Comparison of ENCODE assay signal across 17 cellular contexts in the genomic region with DNA sequence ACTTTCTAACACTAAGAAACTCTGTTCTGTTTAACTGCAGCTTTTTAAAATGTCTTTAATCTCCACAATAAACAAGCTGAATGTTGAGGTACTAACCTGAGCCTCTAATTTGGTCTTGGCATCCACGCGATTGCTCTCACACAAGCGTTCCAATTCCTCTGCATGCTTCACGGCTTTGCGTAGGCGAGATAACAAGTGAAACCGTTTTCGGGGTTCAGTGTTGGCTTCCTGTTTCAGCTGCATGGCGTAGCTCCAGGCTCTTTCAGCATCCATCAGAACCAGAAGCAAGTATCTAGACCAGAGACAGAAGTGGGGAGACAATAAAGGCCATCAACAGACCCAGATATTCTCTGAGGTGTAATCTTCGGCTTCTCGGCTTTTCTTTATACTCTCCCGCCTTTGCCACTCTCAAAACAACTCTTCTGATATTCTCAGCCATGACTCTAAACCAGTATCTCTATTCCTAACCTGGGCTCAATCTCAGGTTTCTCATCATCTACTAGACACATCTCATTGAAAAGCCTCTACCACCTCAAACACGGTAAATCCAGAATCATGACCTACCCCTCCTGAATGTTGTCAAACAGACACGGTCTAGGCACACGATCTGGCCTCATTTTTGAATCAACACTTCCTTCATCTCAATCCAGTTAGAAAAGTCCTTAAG. TPM values are rescaled to one million over a fixed set of nuclear protein-coding genes. Genes with fewer than 3 reads are reported as not detected.
DNase-seq lines count a peak whose midpoint lies in the region; ATAC-seq and TF ChIP-seq lines count a peak whose summit lies in the region.
"Had no signal": no experiment of that assay in that cellular context is flagged by ENCODE, and none has a peak within 500 bp of the region (broad histone marks: within the 10 kb centered on the region; RNA-seq: fewer than 3 reads in every experiment).

No MANE protein-coding gene starts in this region.

- H3K36me3 ChIP-seq in A673 (ENCODE audit: insufficient read depth, low read length, poor library complexity, severe bottlenecking), result peaks cover 76% of the 10 kb centered on the region
- H3K36me3 ChIP-seq in HEK293 (ENCODE audit: control insufficient read depth in 2 of 2, insufficient read depth in 1 of 2, low read length in 2 of 2), result peaks cover 91 to 94% of the 10 kb centered on the region in 2 experiments
- H3K36me3 ChIP-seq in BE2C, result peaks cover 73% of the 10 kb centered on the region

- peak overlapping the region; percentile 88 for H3K27ac Mint-ChIP-seq in activated CD4-positive, alpha-beta memory T cell treated with anti-CD3 and anti-CD28 coated beads, Interleukin-2, amount 10 ng/mL, durations not matched to agents 7 days and 5 days
- H3K27ac Mint-ChIP-seq in endothelial cell (ENCODE audit: unreplicated experiment), result no peak overlapping the region

- peaks cover 6% of the 10 kb centered on the region for H3K4me1 ChIP-seq in A673 (ENCODE audit: insufficient read depth, low read length, poor library complexity, severe bottlenecking)
- H3K4me1 ChIP-seq in HEK293 (ENCODE audit: control insufficient read depth, insufficient read depth, low read length), result no peaks in the 10 kb centered on the region
- no peaks in the 10 kb centered on the region for H3K4me1 ChIP-seq in BE2C

- H3K27ac ChIP-seq in A673 (ENCODE audit: low read depth, low read length, poor library complexity, severe bottlenecking), result no peak overlapping the region
- no peak overlapping the region for H3K27ac ChIP-seq in HEK293 (ENCODE audit: extremely low read depth, low read depth, low read length)
- H3K27ac ChIP-seq: neutrophil had no signal

- H3K36me3 Mint-ChIP-seq in activated CD4-positive, alpha-beta memory T cell treated with anti-CD3 and anti-CD28 coated beads, Interleukin-2, amount 10 ng/mL, durations not matched to agents 7 days and 5 days (ENCODE audit: low read depth), result peaks cover 74% of the 10 kb centered on the region
- H3K36me3 Mint-ChIP-seq in endothelial cell (ENCODE audit: low read depth, unreplicated experiment), result peaks cover 37% of the 10 kb centered on the region

- TF ChIP-seq CTCF in A673 (conservative IDR thresholded peaks at IDR 0.05; ENCODE audit: low read depth, low read length) (no peak), HEK293 (tag by site-specific recombination; IDR thresholded peaks at IDR 0.05) (no peak), endothelial cell (IDR thresholded peaks at IDR 0.05; ENCODE audit: unreplicated experiment) (no peak), BE2C (IDR thresholded peaks at IDR 0.05; ENCODE audit: low read depth, low read length) (no peak)

- no peaks in the 10 kb centered on the region for H3K9me3 ChIP-seq in A673 (ENCODE audit: low read depth, low read length, poor library complexity, severe bottlenecking)
- H3K9me3 ChIP-seq in HEK293 (ENCODE audit: control insufficient read depth, insufficient read depth, low read depth, low read length), result no peaks in the 10 kb centered on the region
- no peaks in the 10 kb centered on the region for H3K9me3 ChIP-seq in BE2C
- H3K9me3 ChIP-seq: heart right ventricle, neutrophil had no signal

- no peaks in the 10 kb centered on the region for H3K9me3 Mint-ChIP-seq in activated CD4-positive, alpha-beta memory T cell treated with anti-CD3 and anti-CD28 coated beads, Interleukin-2, amount 10 ng/mL, durations not matched to agents 7 days and 5 days
- no peaks in the 10 kb centered on the region for H3K9me3 Mint-ChIP-seq in endothelial cell (ENCODE audit: unreplicated experiment)

- CTCF ChIA-PET in A673 (lab: Charles Lee) (interaction anchor here (0.7 kb wide), 1 partner anchor 40 kb away, joined by 4 read pairs; no protein-coding TSS in a partner anchor), HEK293 (lab: Yijun Ruan, JAX) (interaction anchor here (0.7 to 3.7 kb wide), 8 partner anchors 13 to 726 kb away, joined by 3 to 20 read pairs (median 6); partner anchors contain the start of gene CDK3)
- CTCF ChIA-PET in activated CD4-positive, alpha-beta memory T cell treated with anti-CD3 and anti-CD28 coated beads, Interleukin-2, amount 10 ng/mL, durations not matched to agents 7 days and 5 days (lab: Charles Lee), result interaction anchor here (0.6 to 3.9 kb wide), 27 partner anchors 8 to 559 kb away, joined by 3 to 22 read pairs (median 4); partner anchors contain the start of gene SRP68

- intact Hi-C loops in A673 (cut with micrococcal nuclease; ENCODE audit: unreplicated experiment), result no loop called here

- ATAC-seq in GM21825 (IDR thresholded peaks at IDR 0.05; ENCODE audit: unreplicated experiment), result no peak
- no peak for ATAC-seq in HG02571 (IDR thresholded peaks at IDR 0.05; ENCODE audit: unreplicated experiment)
- ATAC-seq: heart right ventricle, left ventricle myocardium superior, SK-N-SH treated with all-trans-retinoic acid at 6 μM for 48 hours had no signal

- H3K4me3 Mint-ChIP-seq in activated CD4-positive, alpha-beta memory T cell treated with anti-CD3 and anti-CD28 coated beads, Interleukin-2, amount 10 ng/mL, durations not matched to agents 7 days and 5 days, result peak overlapping the region; percentile 60
- peak overlapping the region; percentile 37 for H3K4me3 Mint-ChIP-seq in endothelial cell (ENCODE audit: unreplicated experiment)

- no peak overlapping the region for H3K4me3 ChIP-seq in A673 (ENCODE audit: low read depth, low read length, poor library complexity, severe bottlenecking)
- no peak overlapping the region for H3K4me3 ChIP-seq in HEK293 (ENCODE audit: low read depth, low read length)
- H3K4me3 ChIP-seq in BE2C (ENCODE audit: low read depth, low read length), result no peak overlapping the region
- H3K4me3 ChIP-seq: heart right ventricle, skin epidermis had no signal

- no peaks in the 10 kb centered on the region for H3K27me3 Mint-ChIP-seq in activated CD4-positive, alpha-beta memory T cell treated with anti-CD3 and anti-CD28 coated beads, Interleukin-2, amount 10 ng/mL, durations not matched to agents 7 days and 5 days
- H3K27me3 Mint-ChIP-seq in endothelial cell (ENCODE audit: unreplicated experiment), result peaks cover 2% of the 10 kb centered on the region

- peaks cover 29% of the 10 kb centered on the region for H3K4me1 Mint-ChIP-seq in activated CD4-positive, alpha-beta memory T cell treated with anti-CD3 and anti-CD28 coated beads, Interleukin-2, amount 10 ng/mL, durations not matched to agents 7 days and 5 days
- no peaks in the 10 kb centered on the region for H3K4me1 Mint-ChIP-seq in endothelial cell (ENCODE audit: unreplicated experiment)

- DNase-seq in A673 (ENCODE audit: low spot score), result peak; percentile 48
- peak; percentile 64 for DNase-seq in activated CD4-positive, alpha-beta memory T cell treated with anti-CD3 and anti-CD28 coated beads, Interleukin-2, amount 10 ng/mL, durations not matched to agents 7 days and 5 days
- no peak for DNase-seq in endothelial cell (ENCODE audit: low spot score)
- DNase-seq in NCI-H1436 treated with DMSO at 0.1 percent for 48 hours (lab: John Stamatoyannopoulos, UW), result no peak
- DNase-seq in BE2C, result no peak
- DNase-seq: heart right ventricle, Karpas-422, left ventricle myocardium superior, NCI-H2029 had no signal

- H3K27me3 ChIP-seq in A673 (replicated peaks; ENCODE audit: insufficient read depth, low read depth, low read length, poor library complexity) (no peaks in the 10 kb centered on the region), BE2C (no peaks in the 10 kb centered on the region)
- H3K27me3 ChIP-seq: heart right ventricle, neutrophil had no signal

- no TSS peak for BruUV-seq in A673 (replicated peaks; lab: Mats Ljungman, UMichigan)

- POLR2A ChIA-PET in A673 (lab: Charles Lee; ENCODE audit: low non-redundant PET) (interaction anchor here (0.6 kb wide), 2 partner anchors 110 to 226 kb away, joined by 6 to 8 read pairs; no protein-coding TSS in a partner anchor), HEK293 (lab: Yijun Ruan, JAX) (interaction anchor here (0.7 to 1.5 kb wide), 4 partner anchors 8 to 201 kb away, joined by 4 to 15 read pairs (median 5); partner anchors contain the start of genes SRP68 and UBALD2)
- POLR2A ChIA-PET in activated CD4-positive, alpha-beta memory T cell treated with anti-CD3 and anti-CD28 coated beads, Interleukin-2, amount 10 ng/mL, durations not matched to agents 7 days and 5 days (lab: Charles Lee), result interaction anchor here (0.9 to 2.4 kb wide), 12 partner anchors 8 to 388 kb away, joined by 3 to 19 read pairs (median 4); partner anchors contain the start of genes EXOC7, PRPSAP1, SRP68 and UBALD2

RNA-seq across cellular contexts. Expression of gene SRP68, which starts 8.3 kb away (rescaled TPM):
- total RNA-seq in A673 (2021) (96.4 and 101 TPM in 2 replicates), endothelial cell (ENCODE audit: unreplicated experiment) (62.6 TPM)
- 10 to 100 TPM; 92.8 to 94.6 TPM for total RNA-seq in activated CD4-positive, alpha-beta memory T cell treated with anti-CD3 and anti-CD28 coated beads, Interleukin-2, amount 10 ng/mL, durations not matched to agents 7 days and 5 days
- 186 TPM for polyA plus RNA-seq in BE2C (2012; ENCODE audit: insufficient read depth, insufficient read length, low read depth)

RNA-seq across cellular contexts. Expression of gene GALR2, which starts 10.6 kb away (rescaled TPM):
- not detected in 2 replicates for total RNA-seq in A673 (2021)
- under 1 TPM; 0.38 to 0.40 TPM for total RNA-seq in activated CD4-positive, alpha-beta memory T cell treated with anti-CD3 and anti-CD28 coated beads, Interleukin-2, amount 10 ng/mL, durations not matched to agents 7 days and 5 days
- not detected for total RNA-seq in endothelial cell (ENCODE audit: unreplicated experiment)
- 3.8 TPM for polyA plus RNA-seq in BE2C (2012; ENCODE audit: insufficient read depth, insufficient read length, low read depth)
- total RNA-seq: cardiac septum, heart right ventricle, left ventricle myocardium superior had no signal

RNA-seq across cellular contexts. Expression of gene ZACN, which starts 15.0 kb away (rescaled TPM):
- total RNA-seq in A673 (2021), result not detected in 2 replicates
- under 1 TPM; 0.48 TPM for total RNA-seq in activated CD4-positive, alpha-beta memory T cell treated with anti-CD3 and anti-CD28 coated beads, Interleukin-2, amount 10 ng/mL, durations not matched to agents 7 days and 5 days
- not detected for total RNA-seq in endothelial cell (ENCODE audit: unreplicated experiment)
- polyA plus RNA-seq in BE2C (2012; ENCODE audit: insufficient read depth, insufficient read length, low read depth), result 18.8 TPM
- total RNA-seq: cardiac septum, epithelial cell of proximal tubule, heart right ventricle, left ventricle myocardium superior had no signal

RNA-seq across cellular contexts. Expression of gene EVPL, which starts 36.9 kb away (rescaled TPM):
- total RNA-seq in A673 (2021), result 0.15 and 0.21 TPM in 2 replicates
- not detected for total RNA-seq in activated CD4-positive, alpha-beta memory T cell treated with anti-CD3 and anti-CD28 coated beads, Interleukin-2, amount 10 ng/mL, durations not matched to agents 7 days and 5 days
- total RNA-seq in endothelial cell (ENCODE audit: unreplicated experiment), result not detected
- 0.94 TPM for polyA plus RNA-seq in BE2C (2012; ENCODE audit: insufficient read depth, insufficient read length, low read depth)

RNA-seq across cellular contexts. Expression of gene EXOC7, which starts 39.6 kb away (rescaled TPM):
- total RNA-seq in A673 (2021) (115 and 117 TPM in 2 replicates), endothelial cell (ENCODE audit: unreplicated experiment) (183 TPM)
- 100 to 1,000 TPM; 119 to 120 TPM for total RNA-seq in activated CD4-positive, alpha-beta memory T cell treated with anti-CD3 and anti-CD28 coated beads, Interleukin-2, amount 10 ng/mL, durations not matched to agents 7 days and 5 days
- polyA plus RNA-seq in BE2C (2012; ENCODE audit: insufficient read depth, insufficient read length, low read depth), result 46.4 TPM

Comparison
In these comparisons a context has a peak if more than half of its experiments do, and no peak if none do; other contexts are left out.
1. DNase-seq: peak in A673 (single experiment) and activated CD4-positive, alpha-beta memory T cell treated with anti-CD3 and anti-CD28 coated beads, Interleukin-2, amount 10 ng/mL, durations not matched to agents 7 days and 5 days (single experiment); none in endothelial cell (single experiment), NCI-H1436 treated with DMSO at 0.1 percent for 48 hours (single experiment) and BE2C (single experiment).